ENCODE assay signal across 17 cellular contexts in genomic region chr21:15468368-15468767, GRCh38.
DNase-seq lines count a peak whose midpoint lies in the region; ATAC-seq, FAIRE-seq and TF ChIP-seq lines count a peak whose summit lies in the region.
"Had no signal": no experiment of that assay in that cellular context is flagged by ENCODE, and none has a peak within 500 bp of the region (broad histone marks: within the 10 kb centered on the region; RNA-seq: fewer than 3 reads in every experiment).

No MANE protein-coding gene starts in this region.

- no peaks in the 10 kb centered on the region for H3K36me3 Mint-ChIP-seq in astrocyte (ENCODE audit: low read depth, unreplicated experiment)
- H3K36me3 Mint-ChIP-seq: CD8-positive, alpha-beta T cell had no signal

- no peaks in the 10 kb centered on the region for H3K27me3 ChIP-seq in BLaER1 treated with 17β-estradiol and CSF1 and Interleukin-3, amounts not matched to agents 10 nM and 100 nM
- H3K27me3 ChIP-seq in astrocyte (ENCODE audit: insufficient read depth, low read length) (no peaks in the 10 kb centered on the region), mesenchymal stem cell (ENCODE audit: control insufficient read depth in 1 of 2, insufficient read depth in 1 of 2, low read length in 2 of 2) (no peaks in the 10 kb centered on the region), gastrocnemius medialis (no peaks in the 10 kb centered on the region), HAP-1 (ENCODE audit: low read depth) (no peaks in the 10 kb centered on the region)
- H3K27me3 ChIP-seq: Peyer's patch had no signal

- peak overlapping the region in 6 of 11 experiments; percentile 2 to 34 (median 12); a peak in 2 of 22 replicates for H3K4me2 ChIP-seq in BLaER1 treated with 17β-estradiol and CSF1 and Interleukin-3, amounts not matched to agents 10 nM and 100 nM
- H3K4me2 ChIP-seq in astrocyte (ENCODE audit: low read length) (no peak overlapping the region), mesenchymal stem cell (ENCODE audit: low read length, poor library complexity, severe bottlenecking) (no peak overlapping the region)

- no peak overlapping the region for H3K18ac ChIP-seq in mesenchymal stem cell (ENCODE audit: low read depth in 1 of 2, low read length in 2 of 2)

- in situ Hi-C loops in gastrocnemius medialis (cut with MboI; ENCODE audit: low sequenced_read_pairs in 4 of 4) = no loop called here
- in situ Hi-C loops in HAP-1 (cut with MboI; ENCODE audit: low sequenced_read_pairs) = no loop called here

- H3K4me3 ChIP-seq in BLaER1 treated with 17β-estradiol and CSF1 and Interleukin-3, amounts not matched to agents 10 nM and 100 nM = no peak overlapping the region
- H3K4me3 ChIP-seq in astrocyte (ENCODE audit: insufficient read depth, low read depth, low read length) (no peak overlapping the region), mesenchymal stem cell (ENCODE audit: insufficient read depth in 1 of 2, low read depth in 1 of 2, low read length in 2 of 2) (no peak overlapping the region), gastrocnemius medialis (no peak overlapping the region), HAP-1 (no peak overlapping the region)
- H3K4me3 ChIP-seq: GM23248, Peyer's patch had no signal

- no peaks in the 10 kb centered on the region for H4K20me1 ChIP-seq in BLaER1 treated with 17β-estradiol and CSF1 and Interleukin-3, amounts not matched to agents 10 nM and 100 nM
- no peaks in the 10 kb centered on the region for H4K20me1 ChIP-seq in astrocyte (ENCODE audit: insufficient read depth, low read length)

- no peak overlapping the region for H2BK12ac ChIP-seq in mesenchymal stem cell (ENCODE audit: low read length in 2 of 2)

- H3K4me1 ChIP-seq in BLaER1 treated with 17β-estradiol and CSF1 and Interleukin-3, amounts not matched to agents 10 nM and 100 nM = peaks cover 0 to 12% (median 0%) of the 10 kb centered on the region in 10 experiments; a peak in 7 of 20 replicates
- H3K4me1 ChIP-seq in astrocyte (ENCODE audit: insufficient read depth, low read length) (no peaks in the 10 kb centered on the region), mesenchymal stem cell (ENCODE audit: control insufficient read depth, insufficient read depth, low read depth, low read length) (no peaks in the 10 kb centered on the region), gastrocnemius medialis (peaks cover 25 to 40% of the 10 kb centered on the region in 2 donors), HAP-1 (no peaks in the 10 kb centered on the region)

- no peak overlapping the region for H2BK120ac ChIP-seq in mesenchymal stem cell (ENCODE audit: low read depth, low read length)

- H3K9me3 Mint-ChIP-seq in astrocyte (ENCODE audit: unreplicated experiment) = no peaks in the 10 kb centered on the region
- H3K9me3 Mint-ChIP-seq: CD8-positive, alpha-beta T cell had no signal

- H4K8ac ChIP-seq in mesenchymal stem cell (ENCODE audit: low read length) = no peak overlapping the region

- H4K91ac ChIP-seq in mesenchymal stem cell (ENCODE audit: low read length) = no peak overlapping the region

- no peak for TF ChIP-seq CTCF in astrocyte (IDR thresholded peaks at IDR 0.05; ENCODE audit: insufficient read depth, low read depth, low read length)
- no peak for TF ChIP-seq CTCF in gastrocnemius medialis (IDR thresholded peaks at IDR 0.05 in 4 of 5, conservative IDR thresholded peaks at IDR 0.05 in 1 of 5)

- H3K4me1 Mint-ChIP-seq in astrocyte (ENCODE audit: low read depth, unreplicated experiment) = peaks cover 3% of the 10 kb centered on the region

- intact Hi-C loops in gastrocnemius medialis (cut with DNase I; ENCODE audit: low total_unique reads) = no loop called here
- intact Hi-C loops in posterior cingulate gyrus (cut with DNase I) = no loop called here

- peaks cover 12 to 45% (median 32%) of the 10 kb centered on the region in 11 experiments; a peak in 20 of 22 replicates for H3K9me3 ChIP-seq in BLaER1 treated with 17β-estradiol and CSF1 and Interleukin-3, amounts not matched to agents 10 nM and 100 nM (replicated peaks in 1 of 11)
- H3K9me3 ChIP-seq in astrocyte (ENCODE audit: insufficient read depth, low read depth, low read length) = no peaks in the 10 kb centered on the region
- H3K9me3 ChIP-seq in mesenchymal stem cell (ENCODE audit: control insufficient read depth, low read length) = no peaks in the 10 kb centered on the region
- H3K9me3 ChIP-seq in gastrocnemius medialis = no peaks in the 10 kb centered on the region
- no peaks in the 10 kb centered on the region for H3K9me3 ChIP-seq in HAP-1
- H3K9me3 ChIP-seq: Peyer's patch had no signal

- no peak overlapping the region for H2BK5ac ChIP-seq in mesenchymal stem cell (ENCODE audit: low read depth, low read length, poor library complexity, severe bottlenecking)

- peak; percentile 45 for FAIRE-seq in astrocyte (lab: Jason Lieb, UNC)
- FAIRE-seq: HTR-8/SVneo had no signal

- ATAC-seq in gastrocnemius medialis = peak; percentile 28 to 43
- ATAC-seq: CD8-positive, alpha-beta T cell had no signal

- no peak overlapping the region for H2AK5ac ChIP-seq in mesenchymal stem cell (ENCODE audit: low read length, severe bottlenecking)

- no peak overlapping the region for H3K14ac ChIP-seq in mesenchymal stem cell (ENCODE audit: low read length in 2 of 2)

- H3K4ac ChIP-seq in mesenchymal stem cell (ENCODE audit: low read depth in 1 of 2, low read length in 2 of 2) = no peak overlapping the region

- WGBS in mesenchymal stem cell = 38% methylated on average over 2 of the region's 2 CpGs

- no peak overlapping the region for H2AFZ ChIP-seq in astrocyte (ENCODE audit: low read depth, low read length)
- no peak overlapping the region for H2AFZ ChIP-seq in mesenchymal stem cell (ENCODE audit: low read depth, low read length)
- H2AFZ ChIP-seq: GM23248 had no signal

- no peaks in the 10 kb centered on the region for H3K27me3 Mint-ChIP-seq in astrocyte (ENCODE audit: low read depth, unreplicated experiment)

- no peak overlapping the region for H3K23ac ChIP-seq in mesenchymal stem cell (ENCODE audit: low read length in 2 of 2)

- DNase-seq in astrocyte (ENCODE audit: low read depth) (no peak), mesenchymal stem cell (peak; percentile 16), gastrocnemius medialis (no peak), posterior cingulate gyrus (no peak), HAP-1 (ENCODE audit: low spot score in 2 of 2) (no peak)
- DNase-seq in NK-92 treated with Interleukin-12 subunit alpha and Interleukin-12 subunit beta, amount 100 ng/mL, for 24 hours (lab: John Stamatoyannopoulos, UW) = no peak
- DNase-seq: ACHN; CD8-positive, alpha-beta T cell; GF-D8; GM23248; KBM-7; NCI-H1092 treated with DMSO at 0.1 percent for 48 hours; NCI-H1694 treated with DMSO at 0.1 percent for 48 hours; Peyer's patch; SIG-M5 had no signal

- H3K79me1 ChIP-seq in mesenchymal stem cell (replicated peaks; ENCODE audit: low read length, poor library complexity, severe bottlenecking) = no peaks in the 10 kb centered on the region

- H3K9ac ChIP-seq in BLaER1 treated with 17β-estradiol and CSF1 and Interleukin-3, amounts not matched to agents 10 nM and 100 nM = no peak overlapping the region
- H3K9ac ChIP-seq in astrocyte (ENCODE audit: low read length) = no peak overlapping the region
- H3K9ac ChIP-seq in mesenchymal stem cell (ENCODE audit: low read length) = peak overlapping the region; percentile 40
- H3K9ac ChIP-seq: GM23248 had no signal

- no peaks in the 10 kb centered on the region for H3K79me2 ChIP-seq in astrocyte (ENCODE audit: insufficient read depth, low read length)

- no peak overlapping the region for H3K4me3 Mint-ChIP-seq in astrocyte (ENCODE audit: unreplicated experiment)
- H3K4me3 Mint-ChIP-seq: CD8-positive, alpha-beta T cell had no signal

- H3K36me3 ChIP-seq in BLaER1 treated with 17β-estradiol and CSF1 and Interleukin-3, amounts not matched to agents 10 nM and 100 nM = no peaks in the 10 kb centered on the region
- no peaks in the 10 kb centered on the region for H3K36me3 ChIP-seq in astrocyte (ENCODE audit: insufficient read depth, low read length)
- no peaks in the 10 kb centered on the region for H3K36me3 ChIP-seq in mesenchymal stem cell (ENCODE audit: control insufficient read depth in 1 of 2, insufficient read depth in 2 of 2, low read depth in 1 of 2, low read length in 2 of 2)
- no peaks in the 10 kb centered on the region for H3K36me3 ChIP-seq in gastrocnemius medialis
- H3K36me3 ChIP-seq in HAP-1 (replicated peaks) = no peaks in the 10 kb centered on the region
- H3K36me3 ChIP-seq: Peyer's patch had no signal

- no peak overlapping the region for H2BK15ac ChIP-seq in mesenchymal stem cell (ENCODE audit: low read depth, poor library complexity, severe bottlenecking)

- no peak overlapping the region for H3K27ac Mint-ChIP-seq in astrocyte (ENCODE audit: unreplicated experiment)
- H3K27ac Mint-ChIP-seq: CD8-positive, alpha-beta T cell had no signal

- no peak for TF ChIP-seq POLR2A in gastrocnemius medialis (IDR thresholded peaks at IDR 0.05)

- H3K27ac ChIP-seq in BLaER1 treated with 17β-estradiol and CSF1 and Interleukin-3, amounts not matched to agents 10 nM and 100 nM = no peak overlapping the region
- H3K27ac ChIP-seq in astrocyte (ENCODE audit: low read depth, low read length) = no peak overlapping the region
- H3K27ac ChIP-seq in mesenchymal stem cell (ENCODE audit: low read length, poor library complexity, severe bottlenecking) = no peak overlapping the region
- peak overlapping the region in 2 of 4 donors; percentile 52 to 68 for H3K27ac ChIP-seq in gastrocnemius medialis
- H3K27ac ChIP-seq: GM23248, Peyer's patch had no signal

Comparison
In these comparisons a context has a peak if more than half of its experiments do, and no peak if none do; other contexts are left out.
1. H3K4me2 ChIP-seq: peak in BLaER1 treated with 17β-estradiol and CSF1 and Interleukin-3, amounts not matched to agents 10 nM and 100 nM (6 of 11); none in astrocyte (single experiment) and mesenchymal stem cell (single experiment).